1 cellular context compared by ENCODE assay signal in the genomic region with DNA sequence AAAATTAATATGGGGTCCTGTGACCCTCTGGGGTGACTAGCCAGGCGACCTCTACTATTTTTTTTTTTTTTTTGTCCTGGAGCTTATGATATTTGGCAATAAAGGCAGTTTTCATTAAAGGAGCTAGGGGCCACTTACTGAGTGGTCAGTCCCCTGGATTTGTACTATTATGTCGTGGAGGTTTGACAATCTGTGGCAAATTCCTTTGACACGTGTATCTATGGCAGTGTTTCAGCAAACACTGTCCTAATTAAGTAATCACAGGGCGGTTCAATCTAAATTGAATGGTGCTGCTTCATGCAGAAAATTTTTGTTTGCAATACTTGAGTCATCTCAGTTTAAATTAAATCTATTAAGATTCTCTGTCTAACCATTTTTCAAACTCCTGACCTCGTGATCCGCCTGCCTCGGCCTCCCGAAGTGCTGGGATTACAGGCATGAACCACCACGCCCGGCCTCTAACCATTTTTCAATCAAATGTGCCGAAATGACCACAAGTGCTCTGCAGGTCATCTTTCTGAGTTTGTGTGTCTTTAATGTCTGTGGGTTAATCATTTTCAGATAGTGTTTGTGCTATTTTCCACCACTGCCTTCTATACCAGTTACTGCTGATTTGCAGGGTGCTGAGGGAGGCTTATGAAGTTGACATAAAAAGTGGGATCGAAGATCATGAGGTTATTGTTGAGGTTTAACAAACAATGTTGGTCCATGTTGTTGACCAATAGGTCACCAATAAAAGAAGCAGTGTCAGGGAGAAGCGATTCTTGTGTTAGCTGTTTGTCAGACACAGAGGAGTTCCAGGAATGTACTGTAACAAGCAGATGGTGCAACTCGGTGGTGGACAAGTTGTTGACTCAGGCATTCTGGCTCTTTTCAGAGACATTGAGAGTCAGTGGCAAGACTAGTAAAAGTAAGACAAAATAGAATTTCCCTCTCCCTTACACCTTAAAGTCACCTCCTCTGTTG.
A peak's percentile ranks its signal among the peaks of the same experiment; 100 is the strongest.
TF ChIP-seq lines count a peak whose summit lies in the region.

No MANE protein-coding gene starts in this region.

TF ChIP-seq in HepG2, 621 proteins besides CTCF, POLR2A, EP300 and RAD21 (continued from another document and continues in another):
- TF ChIP-seq MAFK (conservative IDR thresholded peaks at IDR 0.05 in 1 of 2, IDR thresholded peaks at IDR 0.05 in 1 of 2; ENCODE audit: low read length in 2 of 2) (peak; percentile 79 to 87), GLI4 (CRISPR knock-in tag; IDR thresholded peaks at IDR 0.05; ENCODE audit: borderline replicate concordance) (no peak; the same call in 1 of the 2 replicates), ARNT (IDR thresholded peaks at IDR 0.05) (no peak), NCOA5 (CRISPR knock-in tag; IDR thresholded peaks at IDR 0.05) (no peak), ELF3 (CRISPR knock-in tag; IDR thresholded peaks at IDR 0.05) (peak; percentile 95), ZFP37 (CRISPR knock-in tag; IDR thresholded peaks at IDR 0.05; ENCODE audit: borderline replicate concordance) (peak; percentile 90; the same call in 1 of the 2 replicates), ZFP36L1 (CRISPR knock-in tag; IDR thresholded peaks at IDR 0.05) (peak; percentile 68; the same call in 1 of the 2 replicates), ZNF510 (CRISPR knock-in tag; IDR thresholded peaks at IDR 0.05; ENCODE audit: low read depth) (peak; percentile 44; the same call in 1 of the 2 replicates), ZNF878 (CRISPR knock-in tag; IDR thresholded peaks at IDR 0.05) (peak; percentile 78; the same call in 1 of the 2 replicates), ZNF124 (CRISPR knock-in tag; IDR thresholded peaks at IDR 0.05) (peak; percentile 85), NFE2L1 (CRISPR knock-in tag; IDR thresholded peaks at IDR 0.05; ENCODE audit: borderline replicate concordance) (no peak), MTA1 (CRISPR knock-in tag; IDR thresholded peaks at IDR 0.05; ENCODE audit: borderline replicate concordance) (peak; percentile 53; the same call in 1 of the 2 replicates), AHR (CRISPR knock-in tag; IDR thresholded peaks at IDR 0.05) (no peak; the same call in 1 of the 2 replicates), HOXA7 (CRISPR knock-in tag; IDR thresholded peaks at IDR 0.05) (no peak), PAWR (CRISPR knock-in tag; IDR thresholded peaks at IDR 0.05; ENCODE audit: borderline replicate concordance) (no peak), ZNF331 (CRISPR knock-in tag; IDR thresholded peaks at IDR 0.05) (peak; percentile 96), ZNF816 (CRISPR knock-in tag; IDR thresholded peaks at IDR 0.05; ENCODE audit: borderline replicate concordance) (peak; percentile 79; the same call in 1 of the 2 replicates), RNF2 (conservative IDR thresholded peaks at IDR 0.05; ENCODE audit: low read depth) (no peak), SOX13 (IDR thresholded peaks at IDR 0.05) (peak; percentile 99), SOX13 (CRISPR knock-in tag; conservative IDR thresholded peaks at IDR 0.05 in 1 of 2, IDR thresholded peaks at IDR 0.05 in 1 of 2) (peak in 1 of 2 experiments; percentile 100; a peak in 2 of 4 replicates), KLF12 (CRISPR knock-in tag; IDR thresholded peaks at IDR 0.05; ENCODE audit: borderline replicate concordance) (no peak), ZNF383 (CRISPR knock-in tag; IDR thresholded peaks at IDR 0.05; ENCODE audit: borderline replicate concordance) (0 out of 2 replicates have a peak, but pooled peaks have one; percentile 53)
- TF ChIP-seq, protein P1, sequence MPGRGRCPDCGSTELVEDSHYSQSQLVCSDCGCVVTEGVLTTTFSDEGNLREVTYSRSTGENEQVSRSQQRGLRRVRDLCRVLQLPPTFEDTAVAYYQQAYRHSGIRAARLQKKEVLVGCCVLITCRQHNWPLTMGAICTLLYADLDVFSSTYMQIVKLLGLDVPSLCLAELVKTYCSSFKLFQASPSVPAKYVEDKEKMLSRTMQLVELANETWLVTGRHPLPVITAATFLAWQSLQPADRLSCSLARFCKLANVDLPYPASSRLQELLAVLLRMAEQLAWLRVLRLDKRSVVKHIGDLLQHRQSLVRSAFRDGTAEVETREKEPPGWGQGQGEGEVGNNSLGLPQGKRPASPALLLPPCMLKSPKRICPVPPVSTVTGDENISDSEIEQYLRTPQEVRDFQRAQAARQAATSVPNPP (CRISPR knock-in tag; IDR thresholded peaks at IDR 0.05): peak; percentile 82
- TF ChIP-seq, protein P2, sequence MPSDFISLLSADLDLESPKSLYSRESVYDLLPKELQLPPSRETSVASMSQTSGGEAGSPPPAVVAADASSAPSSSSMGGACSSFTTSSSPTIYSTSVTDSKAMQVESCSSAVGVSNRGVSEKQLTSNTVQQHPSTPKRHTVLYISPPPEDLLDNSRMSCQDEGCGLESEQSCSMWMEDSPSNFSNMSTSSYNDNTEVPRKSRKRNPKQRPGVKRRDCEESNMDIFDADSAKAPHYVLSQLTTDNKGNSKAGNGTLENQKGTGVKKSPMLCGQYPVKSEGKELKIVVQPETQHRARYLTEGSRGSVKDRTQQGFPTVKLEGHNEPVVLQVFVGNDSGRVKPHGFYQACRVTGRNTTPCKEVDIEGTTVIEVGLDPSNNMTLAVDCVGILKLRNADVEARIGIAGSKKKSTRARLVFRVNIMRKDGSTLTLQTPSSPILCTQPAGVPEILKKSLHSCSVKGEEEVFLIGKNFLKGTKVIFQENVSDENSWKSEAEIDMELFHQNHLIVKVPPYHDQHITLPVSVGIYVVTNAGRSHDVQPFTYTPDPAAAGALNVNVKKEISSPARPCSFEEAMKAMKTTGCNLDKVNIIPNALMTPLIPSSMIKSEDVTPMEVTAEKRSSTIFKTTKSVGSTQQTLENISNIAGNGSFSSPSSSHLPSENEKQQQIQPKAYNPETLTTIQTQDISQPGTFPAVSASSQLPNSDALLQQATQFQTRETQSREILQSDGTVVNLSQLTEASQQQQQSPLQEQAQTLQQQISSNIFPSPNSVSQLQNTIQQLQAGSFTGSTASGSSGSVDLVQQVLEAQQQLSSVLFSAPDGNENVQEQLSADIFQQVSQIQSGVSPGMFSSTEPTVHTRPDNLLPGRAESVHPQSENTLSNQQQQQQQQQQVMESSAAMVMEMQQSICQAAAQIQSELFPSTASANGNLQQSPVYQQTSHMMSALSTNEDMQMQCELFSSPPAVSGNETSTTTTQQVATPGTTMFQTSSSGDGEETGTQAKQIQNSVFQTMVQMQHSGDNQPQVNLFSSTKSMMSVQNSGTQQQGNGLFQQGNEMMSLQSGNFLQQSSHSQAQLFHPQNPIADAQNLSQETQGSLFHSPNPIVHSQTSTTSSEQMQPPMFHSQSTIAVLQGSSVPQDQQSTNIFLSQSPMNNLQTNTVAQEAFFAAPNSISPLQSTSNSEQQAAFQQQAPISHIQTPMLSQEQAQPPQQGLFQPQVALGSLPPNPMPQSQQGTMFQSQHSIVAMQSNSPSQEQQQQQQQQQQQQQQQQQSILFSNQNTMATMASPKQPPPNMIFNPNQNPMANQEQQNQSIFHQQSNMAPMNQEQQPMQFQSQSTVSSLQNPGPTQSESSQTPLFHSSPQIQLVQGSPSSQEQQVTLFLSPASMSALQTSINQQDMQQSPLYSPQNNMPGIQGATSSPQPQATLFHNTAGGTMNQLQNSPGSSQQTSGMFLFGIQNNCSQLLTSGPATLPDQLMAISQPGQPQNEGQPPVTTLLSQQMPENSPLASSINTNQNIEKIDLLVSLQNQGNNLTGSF (CRISPR knock-in tag; IDR thresholded peaks at IDR 0.05): no peak
- TF ChIP-seq, protein P3, sequence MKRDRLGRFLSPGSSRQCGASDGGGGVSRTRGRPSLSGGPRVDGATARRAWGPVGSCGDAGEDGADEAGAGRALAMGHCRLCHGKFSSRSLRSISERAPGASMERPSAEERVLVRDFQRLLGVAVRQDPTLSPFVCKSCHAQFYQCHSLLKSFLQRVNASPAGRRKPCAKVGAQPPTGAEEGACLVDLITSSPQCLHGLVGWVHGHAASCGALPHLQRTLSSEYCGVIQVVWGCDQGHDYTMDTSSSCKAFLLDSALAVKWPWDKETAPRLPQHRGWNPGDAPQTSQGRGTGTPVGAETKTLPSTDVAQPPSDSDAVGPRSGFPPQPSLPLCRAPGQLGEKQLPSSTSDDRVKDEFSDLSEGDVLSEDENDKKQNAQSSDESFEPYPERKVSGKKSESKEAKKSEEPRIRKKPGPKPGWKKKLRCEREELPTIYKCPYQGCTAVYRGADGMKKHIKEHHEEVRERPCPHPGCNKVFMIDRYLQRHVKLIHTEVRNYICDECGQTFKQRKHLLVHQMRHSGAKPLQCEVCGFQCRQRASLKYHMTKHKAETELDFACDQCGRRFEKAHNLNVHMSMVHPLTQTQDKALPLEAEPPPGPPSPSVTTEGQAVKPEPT (CRISPR knock-in tag; IDR thresholded peaks at IDR 0.05; ENCODE audit: low read depth): no peak
- TF ChIP-seq, protein P4, sequence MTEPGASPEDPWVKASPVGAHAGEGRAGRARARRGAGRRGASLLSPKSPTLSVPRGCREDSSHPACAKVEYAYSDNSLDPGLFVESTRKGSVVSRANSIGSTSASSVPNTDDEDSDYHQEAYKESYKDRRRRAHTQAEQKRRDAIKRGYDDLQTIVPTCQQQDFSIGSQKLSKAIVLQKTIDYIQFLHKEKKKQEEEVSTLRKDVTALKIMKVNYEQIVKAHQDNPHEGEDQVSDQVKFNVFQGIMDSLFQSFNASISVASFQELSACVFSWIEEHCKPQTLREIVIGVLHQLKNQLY (CRISPR knock-in tag; IDR thresholded peaks at IDR 0.05): peak; percentile 91; the same call in 1 of the 2 replicates
- TF ChIP-seq, protein P5, sequence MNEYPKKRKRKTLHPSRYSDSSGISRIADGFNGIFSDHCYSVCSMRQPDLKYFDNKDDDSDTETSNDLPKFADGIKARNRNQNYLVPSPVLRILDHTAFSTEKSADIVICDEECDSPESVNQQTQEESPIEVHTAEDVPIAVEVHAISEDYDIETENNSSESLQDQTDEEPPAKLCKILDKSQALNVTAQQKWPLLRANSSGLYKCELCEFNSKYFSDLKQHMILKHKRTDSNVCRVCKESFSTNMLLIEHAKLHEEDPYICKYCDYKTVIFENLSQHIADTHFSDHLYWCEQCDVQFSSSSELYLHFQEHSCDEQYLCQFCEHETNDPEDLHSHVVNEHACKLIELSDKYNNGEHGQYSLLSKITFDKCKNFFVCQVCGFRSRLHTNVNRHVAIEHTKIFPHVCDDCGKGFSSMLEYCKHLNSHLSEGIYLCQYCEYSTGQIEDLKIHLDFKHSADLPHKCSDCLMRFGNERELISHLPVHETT (CRISPR knock-in tag; conservative IDR thresholded peaks at IDR 0.05): peak; percentile 57; the same call in 1 of the 2 replicates
- TF ChIP-seq, protein P6, sequence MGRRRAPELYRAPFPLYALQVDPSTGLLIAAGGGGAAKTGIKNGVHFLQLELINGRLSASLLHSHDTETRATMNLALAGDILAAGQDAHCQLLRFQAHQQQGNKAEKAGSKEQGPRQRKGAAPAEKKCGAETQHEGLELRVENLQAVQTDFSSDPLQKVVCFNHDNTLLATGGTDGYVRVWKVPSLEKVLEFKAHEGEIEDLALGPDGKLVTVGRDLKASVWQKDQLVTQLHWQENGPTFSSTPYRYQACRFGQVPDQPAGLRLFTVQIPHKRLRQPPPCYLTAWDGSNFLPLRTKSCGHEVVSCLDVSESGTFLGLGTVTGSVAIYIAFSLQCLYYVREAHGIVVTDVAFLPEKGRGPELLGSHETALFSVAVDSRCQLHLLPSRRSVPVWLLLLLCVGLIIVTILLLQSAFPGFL (CRISPR knock-in tag; IDR thresholded peaks at IDR 0.05): no peak
- TF ChIP-seq, protein P7, sequence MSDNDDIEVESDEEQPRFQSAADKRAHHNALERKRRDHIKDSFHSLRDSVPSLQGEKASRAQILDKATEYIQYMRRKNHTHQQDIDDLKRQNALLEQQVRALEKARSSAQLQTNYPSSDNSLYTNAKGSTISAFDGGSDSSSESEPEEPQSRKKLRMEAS (IDR thresholded peaks at IDR 0.05): peak; percentile 82; the same call in 1 of the 2 replicates
- TF ChIP-seq, protein P8, sequence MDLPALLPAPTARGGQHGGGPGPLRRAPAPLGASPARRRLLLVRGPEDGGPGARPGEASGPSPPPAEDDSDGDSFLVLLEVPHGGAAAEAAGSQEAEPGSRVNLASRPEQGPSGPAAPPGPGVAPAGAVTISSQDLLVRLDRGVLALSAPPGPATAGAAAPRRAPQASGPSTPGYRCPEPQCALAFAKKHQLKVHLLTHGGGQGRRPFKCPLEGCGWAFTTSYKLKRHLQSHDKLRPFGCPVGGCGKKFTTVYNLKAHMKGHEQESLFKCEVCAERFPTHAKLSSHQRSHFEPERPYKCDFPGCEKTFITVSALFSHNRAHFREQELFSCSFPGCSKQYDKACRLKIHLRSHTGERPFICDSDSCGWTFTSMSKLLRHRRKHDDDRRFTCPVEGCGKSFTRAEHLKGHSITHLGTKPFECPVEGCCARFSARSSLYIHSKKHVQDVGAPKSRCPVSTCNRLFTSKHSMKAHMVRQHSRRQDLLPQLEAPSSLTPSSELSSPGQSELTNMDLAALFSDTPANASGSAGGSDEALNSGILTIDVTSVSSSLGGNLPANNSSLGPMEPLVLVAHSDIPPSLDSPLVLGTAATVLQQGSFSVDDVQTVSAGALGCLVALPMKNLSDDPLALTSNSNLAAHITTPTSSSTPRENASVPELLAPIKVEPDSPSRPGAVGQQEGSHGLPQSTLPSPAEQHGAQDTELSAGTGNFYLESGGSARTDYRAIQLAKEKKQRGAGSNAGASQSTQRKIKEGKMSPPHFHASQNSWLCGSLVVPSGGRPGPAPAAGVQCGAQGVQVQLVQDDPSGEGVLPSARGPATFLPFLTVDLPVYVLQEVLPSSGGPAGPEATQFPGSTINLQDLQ (CRISPR knock-in tag; IDR thresholded peaks at IDR 0.05): no peak
- TF ChIP-seq, protein P9, sequence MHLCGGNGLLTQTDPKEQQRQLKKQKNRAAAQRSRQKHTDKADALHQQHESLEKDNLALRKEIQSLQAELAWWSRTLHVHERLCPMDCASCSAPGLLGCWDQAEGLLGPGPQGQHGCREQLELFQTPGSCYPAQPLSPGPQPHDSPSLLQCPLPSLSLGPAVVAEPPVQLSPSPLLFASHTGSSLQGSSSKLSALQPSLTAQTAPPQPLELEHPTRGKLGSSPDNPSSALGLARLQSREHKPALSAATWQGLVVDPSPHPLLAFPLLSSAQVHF (CRISPR knock-in tag; IDR thresholded peaks at IDR 0.05): no peak
- TF ChIP-seq, protein P10, sequence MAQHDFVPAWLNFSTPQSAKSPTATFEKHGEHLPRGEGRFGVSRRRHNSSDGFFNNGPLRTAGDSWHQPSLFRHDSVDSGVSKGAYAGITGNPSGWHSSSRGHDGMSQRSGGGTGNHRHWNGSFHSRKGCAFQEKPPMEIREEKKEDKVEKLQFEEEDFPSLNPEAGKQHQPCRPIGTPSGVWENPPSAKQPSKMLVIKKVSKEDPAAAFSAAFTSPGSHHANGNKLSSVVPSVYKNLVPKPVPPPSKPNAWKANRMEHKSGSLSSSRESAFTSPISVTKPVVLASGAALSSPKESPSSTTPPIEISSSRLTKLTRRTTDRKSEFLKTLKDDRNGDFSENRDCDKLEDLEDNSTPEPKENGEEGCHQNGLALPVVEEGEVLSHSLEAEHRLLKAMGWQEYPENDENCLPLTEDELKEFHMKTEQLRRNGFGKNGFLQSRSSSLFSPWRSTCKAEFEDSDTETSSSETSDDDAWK (CRISPR knock-in tag; IDR thresholded peaks at IDR 0.05): no peak
- TF ChIP-seq, protein P11, sequence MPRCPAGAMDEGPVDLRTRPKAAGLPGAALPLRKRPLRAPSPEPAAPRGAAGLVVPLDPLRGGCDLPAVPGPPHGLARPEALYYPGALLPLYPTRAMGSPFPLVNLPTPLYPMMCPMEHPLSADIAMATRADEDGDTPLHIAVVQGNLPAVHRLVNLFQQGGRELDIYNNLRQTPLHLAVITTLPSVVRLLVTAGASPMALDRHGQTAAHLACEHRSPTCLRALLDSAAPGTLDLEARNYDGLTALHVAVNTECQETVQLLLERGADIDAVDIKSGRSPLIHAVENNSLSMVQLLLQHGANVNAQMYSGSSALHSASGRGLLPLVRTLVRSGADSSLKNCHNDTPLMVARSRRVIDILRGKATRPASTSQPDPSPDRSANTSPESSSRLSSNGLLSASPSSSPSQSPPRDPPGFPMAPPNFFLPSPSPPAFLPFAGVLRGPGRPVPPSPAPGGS (CRISPR knock-in tag; IDR thresholded peaks at IDR 0.05): 0 out of 2 replicates have a peak, but pooled peaks have one; percentile 46
